In genomic region chr2:133139847-133140533, GRCh38 we compare ENCODE assay signal across 20 cellular contexts.
A peak's percentile ranks its signal among the peaks of the same experiment; 100 is the strongest.
DNase-seq lines count a peak whose midpoint lies in the region; ATAC-seq and TF ChIP-seq lines count a peak whose summit lies in the region.
"Had no signal": no experiment of that assay in that cellular context is flagged by ENCODE, and none has a peak within 500 bp of the region (broad histone marks: within the 10 kb centered on the region; RNA-seq: fewer than 3 reads in every experiment).

No MANE protein-coding gene starts in this region.

- TF ChIP-seq POLR2A in GM18505 (IDR thresholded peaks at IDR 0.05; ENCODE audit: borderline replicate concordance, extremely low read depth, insufficient read depth, insufficient read length): no peak

- H3K4me1 Mint-ChIP-seq in nephron: peaks cover 8% of the 10 kb centered on the region
- H3K4me1 Mint-ChIP-seq: activated CD4-positive, alpha-beta memory T cell treated with anti-CD3 and anti-CD28 coated beads, Interleukin-2, amount 10 ng/mL, durations not matched to agents 7 days and 5 days had no signal

- peak overlapping the region in 26 of 59 donors; percentile 0 to 78 (median 18) for H3K27ac ChIP-seq in dorsolateral prefrontal cortex
- H3K27ac ChIP-seq: body of pancreas, right atrium auricular region had no signal

- peak overlapping the region in 51 of 59 donors; percentile 1 to 55 (median 29) for H3K4me3 ChIP-seq in dorsolateral prefrontal cortex
- H3K4me3 ChIP-seq: body of pancreas, right atrium auricular region had no signal

- no peak for DNase-seq in dorsolateral prefrontal cortex
- DNase-seq in SKM-1 (lab: John Stamatoyannopoulos, UW; ENCODE audit: unreplicated experiment): no peak
- DNase-seq in HCEC 1CT: no peak
- DNase-seq: activated CD4-positive, alpha-beta memory T cell treated with anti-CD3 and anti-CD28 coated beads, Interleukin-2, amount 10 ng/mL, durations not matched to agents 7 days and 5 days; AML-193; body of pancreas; DMS153; effector memory CD8-positive, alpha-beta T cell; left colon; NCI-H1417 treated with DMSO at 0.1 percent for 48 hours; NCI-H774; SHP77 treated with DMSO at 0.1 percent for 48 hours; stimulated activated CD4-positive, alpha-beta T cell treated with anti-CD3 and anti-CD28 coated beads, Interleukin-1b, Interleukin-23, amount 100 ng/mL, for 48 hours; stimulated activated CD8-positive, alpha-beta memory T cell treated with anti-CD3 and anti-CD28 coated beads, Interleukin-4, amount 100 ng/mL, for 48 hours had no signal

- no peaks in the 10 kb centered on the region for H3K27me3 ChIP-seq in dorsolateral prefrontal cortex
- H3K27me3 ChIP-seq: body of pancreas, right atrium auricular region had no signal

- intact Hi-C loops in dorsolateral prefrontal cortex (cut with DNase I): no loop called here

- H3K4me3 Mint-ChIP-seq in nephron: no peak overlapping the region
- H3K4me3 Mint-ChIP-seq: activated CD4-positive, alpha-beta memory T cell treated with anti-CD3 and anti-CD28 coated beads, Interleukin-2, amount 10 ng/mL, durations not matched to agents 7 days and 5 days; effector memory CD8-positive, alpha-beta T cell had no signal

- peak; percentile 64 for ATAC-seq in GM18511 (IDR thresholded peaks at IDR 0.05; ENCODE audit: unreplicated experiment)
- ATAC-seq in HG03432 (IDR thresholded peaks at IDR 0.05; ENCODE audit: unreplicated experiment): peak; percentile 52
- ATAC-seq in GM18505 (IDR thresholded peaks at IDR 0.05; ENCODE audit: unreplicated experiment): no peak
- no peak for ATAC-seq in GM18873 (IDR thresholded peaks at IDR 0.05; ENCODE audit: low FRiP score, unreplicated experiment)
- ATAC-seq: body of pancreas; effector memory CD8-positive, alpha-beta T cell; left colon had no signal

- TF ChIP-seq CTCF in dorsolateral prefrontal cortex (IDR thresholded peaks at IDR 0.05 in 54 of 56, conservative IDR thresholded peaks at IDR 0.05 in 2 of 56; ENCODE audit: low read depth in 1 of 56, partially characterized antibody in 56 of 56): no peak
- no peak for TF ChIP-seq CTCF in nephron (IDR thresholded peaks at IDR 0.05; ENCODE audit: unreplicated experiment in 3 of 3)

- no peaks in the 10 kb centered on the region for H3K27me3 Mint-ChIP-seq in nephron (ENCODE audit: low read depth)
- H3K27me3 Mint-ChIP-seq: activated CD4-positive, alpha-beta memory T cell treated with anti-CD3 and anti-CD28 coated beads, Interleukin-2, amount 10 ng/mL, durations not matched to agents 7 days and 5 days; effector memory CD8-positive, alpha-beta T cell had no signal

- H3K9me3 Mint-ChIP-seq in nephron: no peaks in the 10 kb centered on the region
- H3K9me3 Mint-ChIP-seq: activated CD4-positive, alpha-beta memory T cell treated with anti-CD3 and anti-CD28 coated beads, Interleukin-2, amount 10 ng/mL, durations not matched to agents 7 days and 5 days had no signal

- no peaks in the 10 kb centered on the region for H3K36me3 Mint-ChIP-seq in nephron (ENCODE audit: low read depth)

- H3K27ac Mint-ChIP-seq in nephron: peak overlapping the region in 2 of 3 experiments; percentile 4 to 33
- H3K27ac Mint-ChIP-seq: activated CD4-positive, alpha-beta memory T cell treated with anti-CD3 and anti-CD28 coated beads, Interleukin-2, amount 10 ng/mL, durations not matched to agents 7 days and 5 days; effector memory CD8-positive, alpha-beta T cell had no signal

Comparison
In these comparisons a context has a peak if more than half of its experiments do, and no peak if none do; other contexts are left out.
1. ATAC-seq: peak in GM18511 (single experiment) and HG03432 (single experiment); none in GM18505 (single experiment) and GM18873 (single experiment).